In genomic region chr1:33036051-33036525, GRCh38 we compare ENCODE assay signal across 1 cellular context.
TF ChIP-seq lines count a peak whose summit lies in the region.

No MANE protein-coding gene starts in this region.

TF ChIP-seq in IMR-90, 13 proteins besides CTCF, POLR2A, EP300 and RAD21:
- TF ChIP-seq MXI1 (IDR thresholded peaks at IDR 0.05; ENCODE audit: borderline replicate concordance, low read depth, low read length) (peak; percentile 90), CEBPB (IDR thresholded peaks at IDR 0.05; ENCODE audit: low read depth, low read length) (no peak), USF2 (IDR thresholded peaks at IDR 0.05; ENCODE audit: low read depth, low read length) (peak; percentile 67), RFX5 (IDR thresholded peaks at IDR 0.05; ENCODE audit: low read depth, low read length) (no peak), SMC3 (IDR thresholded peaks at IDR 0.05; ENCODE audit: low read depth, low read length) (no peak), CHD1 (IDR thresholded peaks at IDR 0.05; ENCODE audit: low read depth, low read length) (no peak), NFE2L2 (IDR thresholded peaks at IDR 0.05; ENCODE audit: low read depth, low read length) (no peak)
